ENCODE assay signal across 33 cellular contexts in the genomic region with DNA sequence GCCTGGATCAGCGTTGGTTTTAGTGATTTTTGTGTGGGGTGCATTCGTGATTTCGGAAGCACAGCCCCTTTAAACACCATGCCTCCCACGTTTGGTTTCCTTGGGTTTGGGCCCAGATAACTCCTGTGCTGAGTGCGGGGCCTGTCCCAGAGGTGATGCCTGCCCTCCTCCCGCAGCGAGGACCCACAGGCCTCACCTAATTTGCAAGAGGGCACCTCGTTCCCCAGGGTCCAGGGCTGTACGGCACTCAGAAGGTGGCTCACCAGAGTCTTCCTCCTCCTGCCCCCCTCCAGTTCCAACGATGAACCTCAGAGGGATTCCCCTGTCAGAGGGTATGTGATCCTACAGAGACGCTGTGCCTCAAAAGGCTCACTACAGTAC. TPM values are rescaled to one million over a fixed set of nuclear protein-coding genes. Genes with fewer than 3 reads are reported as not detected.
"Had no signal": no experiment of that assay in that cellular context is flagged by ENCODE, and none has a peak within 500 bp of the region (broad histone marks: within the 10 kb centered on the region; RNA-seq: fewer than 3 reads in every experiment).

No MANE protein-coding gene starts in this region.

- H2AFZ ChIP-seq: parathyroid adenoma had no signal

- H3K27me3 Mint-ChIP-seq: stimulated activated memory B cell treated with anti-CD40 and anti-IgM and Interleukin-4, amounts not matched to agents 10 μg/mL and 1 μg/mL and 100 μg/mL, for 72 hours; stimulated activated naive CD8-positive, alpha-beta T cell treated with anti-CD3 and anti-CD28 coated beads, Interleukin-15, amount 100 ng/mL, for 72 hours had no signal

- H3K27me3 ChIP-seq: ovary, spleen, suprapubic skin, testis, tibial artery, transverse colon, upper lobe of right lung, uterus had no signal

- DNase-seq: naive thymus-derived CD8-positive, alpha-beta T cell; occipital lobe; ovary; psoas muscle; stimulated activated CD4-positive, alpha-beta T cell treated with anti-CD3 and anti-CD28 coated beads, Interleukin-12 subunit alpha, Interleukin-12 subunit beta, amount 100 ng/mL, for 4 hours; stimulated activated CD4-positive, alpha-beta T cell treated with anti-CD3 and anti-CD28 coated beads, Interleukin-1b, Interleukin-23, amount 100 ng/mL, for 48 hours; stimulated activated CD4-positive, alpha-beta T cell treated with anti-CD3 and anti-CD28 coated beads, Interleukin-4, amount 100 ng/mL, for 1 hour; stimulated activated CD4-positive, alpha-beta T cell treated with anti-CD3 and anti-CD28 coated beads, Interleukin-4, amount 100 ng/mL, for 4 hours; stimulated activated CD8-positive, alpha-beta memory T cell treated with anti-CD3 and anti-CD28 coated beads, Interleukin-4, amount 100 ng/mL, for 48 hours; stimulated activated naive CD4-positive, alpha-beta T cell; stimulated activated naive CD8-positive, alpha-beta T cell treated with anti-CD3 and anti-CD28 coated beads, Interleukin-15, amount 100 ng/mL, for 72 hours; stimulated activated naive CD8-positive, alpha-beta T cell treated with anti-CD3 and anti-CD28 coated beads, Interleukin-15, Interleukin-2, amounts not matched to agents 100 U/mL and 50 U/mL, for 24 hours; substantia nigra; testis; tibial artery; transverse colon; uterus had no signal

- H3K36me3 Mint-ChIP-seq: naive thymus-derived CD8-positive, alpha-beta T cell; natural killer cell treated with Interleukin-12 subunit alpha and Interleukin-12 subunit beta and Interleukin-15 and Interleukin-18, amount 100 ng/mL, for 72 hours; stimulated activated memory B cell treated with anti-CD40 and anti-IgM and Interleukin-4, amounts not matched to agents 10 μg/mL and 1 μg/mL and 100 μg/mL, for 72 hours; type B pancreatic cell had no signal

- H3K4me1 Mint-ChIP-seq: naive thymus-derived CD8-positive, alpha-beta T cell; neural crest cell; stimulated activated memory B cell treated with anti-CD40 and anti-IgM and Interleukin-4, amounts not matched to agents 10 μg/mL and 1 μg/mL and 100 μg/mL, for 72 hours; stimulated activated naive CD8-positive, alpha-beta T cell treated with anti-CD3 and anti-CD28 coated beads, Interleukin-15, amount 100 ng/mL, for 72 hours had no signal

- H3K27ac ChIP-seq: ovary, parathyroid adenoma, psoas muscle, skin epidermis, spleen, suprapubic skin, testis, tibial artery, transverse colon, upper lobe of right lung, uterus had no signal

- H3K9ac ChIP-seq: parathyroid adenoma had no signal

- H3K36me3 ChIP-seq: ovary, spleen, suprapubic skin, tibial artery, transverse colon, upper lobe of right lung, uterus had no signal

- H3K9me3 ChIP-seq: ovary, psoas muscle, suprapubic skin, testis, transverse colon, upper lobe of right lung, uterus had no signal

- H3K4me3 Mint-ChIP-seq: naive thymus-derived CD8-positive, alpha-beta T cell; natural killer cell treated with Interleukin-12 subunit alpha and Interleukin-12 subunit beta and Interleukin-15 and Interleukin-18, amount 100 ng/mL, for 72 hours; nephron progenitor cell; neural crest cell; stimulated activated memory B cell treated with anti-CD40 and anti-IgM and Interleukin-4, amounts not matched to agents 10 μg/mL and 1 μg/mL and 100 μg/mL, for 72 hours; stimulated activated naive CD8-positive, alpha-beta T cell treated with anti-CD3 and anti-CD28 coated beads, Interleukin-15, amount 100 ng/mL, for 72 hours; type B pancreatic cell had no signal

- H3K4me1 ChIP-seq: parathyroid adenoma, psoas muscle, spleen, suprapubic skin, testis, tibial artery, transverse colon, upper lobe of right lung, uterus had no signal

- H3K27ac Mint-ChIP-seq: naive thymus-derived CD8-positive, alpha-beta T cell; natural killer cell treated with Interleukin-12 subunit alpha and Interleukin-12 subunit beta and Interleukin-15 and Interleukin-18, amount 100 ng/mL, for 72 hours; nephron progenitor cell; progenitor cell of endocrine pancreas; stimulated activated memory B cell treated with anti-CD40 and anti-IgM and Interleukin-4, amounts not matched to agents 10 μg/mL and 1 μg/mL and 100 μg/mL, for 72 hours; stimulated activated naive CD8-positive, alpha-beta T cell treated with anti-CD3 and anti-CD28 coated beads, Interleukin-15, amount 100 ng/mL, for 72 hours; type B pancreatic cell had no signal

- ATAC-seq: naive thymus-derived CD8-positive, alpha-beta T cell; natural killer cell treated with Interleukin-12 subunit alpha and Interleukin-12 subunit beta and Interleukin-15 and Interleukin-18, amount 100 ng/mL, for 72 hours; psoas muscle; sciatic nerve; stimulated activated memory B cell treated with anti-CD40 and anti-IgM and Interleukin-4, amounts not matched to agents 10 μg/mL and 1 μg/mL and 100 μg/mL, for 72 hours; stimulated activated naive CD8-positive, alpha-beta T cell treated with anti-CD3 and anti-CD28 coated beads, Interleukin-15, amount 100 ng/mL, for 72 hours; stimulated activated naive CD8-positive, alpha-beta T cell treated with anti-CD3 and anti-CD28 coated beads, Interleukin-15, Interleukin-2, amounts not matched to agents 100 U/mL and 50 U/mL, for 24 hours had no signal

- H3K9me3 Mint-ChIP-seq: natural killer cell treated with Interleukin-12 subunit alpha and Interleukin-12 subunit beta and Interleukin-15 and Interleukin-18, amount 100 ng/mL, for 72 hours; type B pancreatic cell had no signal

- H3K4me2 ChIP-seq: smooth muscle cell had no signal

- H3K4me3 ChIP-seq: ovary, psoas muscle, skin epidermis, smooth muscle cell, spleen, suprapubic skin, testis, tibial artery, transverse colon, upper lobe of right lung, uterus had no signal

RNA-seq across cellular contexts. Expression of gene SOX1, which starts 54.3 kb away (rescaled TPM):
- total RNA-seq: naive thymus-derived CD8-positive, alpha-beta T cell; natural killer cell treated with Interleukin-12 subunit alpha and Interleukin-12 subunit beta and Interleukin-15 and Interleukin-18, amount 100 ng/mL, for 72 hours; osteoblast; ovary; psoas muscle; renal cortical epithelial cell; sciatic nerve; smooth muscle cell; spleen; transverse colon; upper lobe of right lung; urinary bladder; uterus had no signal
- polyA plus RNA-seq: naive thymus-derived CD8-positive, alpha-beta T cell; ovary; psoas muscle; smooth muscle cell; spleen; urinary bladder had no signal
